8 cellular contexts compared by ENCODE assay signal in the genomic region with DNA sequence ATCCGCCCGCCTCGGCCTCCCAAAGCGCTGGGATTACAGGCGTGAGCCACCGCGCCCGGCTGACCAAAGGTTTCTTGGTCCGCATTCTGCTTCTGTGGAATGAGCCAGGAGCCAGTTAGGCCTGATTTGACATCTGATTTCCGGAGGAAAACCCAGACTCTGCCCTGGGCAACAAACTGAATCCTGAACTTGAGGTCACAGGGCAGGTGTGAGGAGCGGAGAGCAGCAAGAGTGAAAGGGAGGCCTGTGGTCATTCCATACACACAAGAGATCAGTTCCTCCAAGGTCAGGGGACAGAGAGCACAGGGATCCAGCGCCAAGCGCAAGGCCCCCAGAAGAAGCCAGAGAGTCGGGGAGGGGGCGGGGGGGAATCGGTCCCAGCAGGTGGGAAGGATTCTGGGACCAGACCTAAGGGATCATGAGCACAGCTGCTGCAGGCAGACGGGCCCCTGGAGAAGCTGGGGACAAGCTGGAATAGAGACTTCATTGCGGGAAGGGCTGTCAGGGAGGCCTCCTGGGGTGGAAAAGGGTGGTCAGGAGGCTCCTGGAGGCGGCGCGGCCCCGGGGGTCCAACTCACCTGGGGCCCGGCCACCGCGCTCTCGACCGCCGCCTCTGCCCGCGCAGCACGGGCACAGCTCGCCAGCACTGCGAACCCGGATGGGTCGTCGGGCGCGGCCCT.
DNase-seq lines count a peak whose midpoint lies in the region; ATAC-seq lines count a peak whose summit lies in the region.

No MANE protein-coding gene starts in this region.

- H3K4me1 ChIP-seq in adipocyte (ENCODE audit: control insufficient read depth, insufficient read depth, low read length), result peaks cover 28% of the 10 kb centered on the region
- peaks cover 14% of the 10 kb centered on the region for H3K4me1 ChIP-seq in stomach smooth muscle (ENCODE audit: control insufficient read depth, insufficient read depth, low read length)

- peak; percentile 12 for ATAC-seq in HG02870 (IDR thresholded peaks at IDR 0.05; ENCODE audit: unreplicated experiment)
- no peak for ATAC-seq in HG02840 (IDR thresholded peaks at IDR 0.05; ENCODE audit: low FRiP score, unreplicated experiment)
- ATAC-seq in HG03025 (IDR thresholded peaks at IDR 0.05; ENCODE audit: low FRiP score, unreplicated experiment), result no peak

- H3K4me3 ChIP-seq in adipocyte (ENCODE audit: low read length) (peak overlapping the region; percentile 96), stomach smooth muscle (ENCODE audit: low read length in 2 of 2) (peak overlapping the region; percentile 90 to 94)

- H3K9me3 ChIP-seq in adipocyte (ENCODE audit: control insufficient read depth, low read length) (no peaks in the 10 kb centered on the region), stomach smooth muscle (ENCODE audit: control insufficient read depth in 2 of 2, low read length in 2 of 2) (no peaks in the 10 kb centered on the region)

- DNase-seq in CD1c-positive myeloid dendritic cell (ENCODE audit: extremely low spot score) (peak; percentile 31), adipocyte (ENCODE audit: low read depth) (no peak), islet precursor cell (peak; percentile 79), NCI-H1092 (lab: John Stamatoyannopoulos, UW) (no peak)

- peaks cover 3% of the 10 kb centered on the region for H3K36me3 ChIP-seq in adipocyte (ENCODE audit: control insufficient read depth, insufficient read depth, low read length, severe bottlenecking)
- H3K36me3 ChIP-seq in stomach smooth muscle (ENCODE audit: control insufficient read depth in 2 of 2, insufficient read depth in 2 of 2, low read length in 2 of 2), result peaks cover 0 to 4% of the 10 kb centered on the region in 2 donors

- H3K9ac ChIP-seq in adipocyte (ENCODE audit: low read length) (peak overlapping the region; percentile 91), stomach smooth muscle (ENCODE audit: low read length in 2 of 2) (peak overlapping the region; percentile 66 to 71)

- H3K27me3 ChIP-seq in adipocyte (replicated peaks; ENCODE audit: control insufficient read depth, insufficient read depth, low read length), result no peaks in the 10 kb centered on the region
- no peaks in the 10 kb centered on the region for H3K27me3 ChIP-seq in stomach smooth muscle (ENCODE audit: control insufficient read depth in 1 of 2, insufficient read depth in 2 of 2, low read length in 2 of 2)

- H3K27ac ChIP-seq in stomach smooth muscle (ENCODE audit: low read length), result peak overlapping the region; percentile 93

Comparison
In these comparisons a context has a peak if more than half of its experiments do, and no peak if none do; other contexts are left out.
1. DNase-seq: peak in CD1c-positive myeloid dendritic cell (single experiment) and islet precursor cell (single experiment); none in adipocyte (single experiment) and NCI-H1092 (single experiment).